ENCODE assay signal across 11 cellular contexts in the genomic region with DNA sequence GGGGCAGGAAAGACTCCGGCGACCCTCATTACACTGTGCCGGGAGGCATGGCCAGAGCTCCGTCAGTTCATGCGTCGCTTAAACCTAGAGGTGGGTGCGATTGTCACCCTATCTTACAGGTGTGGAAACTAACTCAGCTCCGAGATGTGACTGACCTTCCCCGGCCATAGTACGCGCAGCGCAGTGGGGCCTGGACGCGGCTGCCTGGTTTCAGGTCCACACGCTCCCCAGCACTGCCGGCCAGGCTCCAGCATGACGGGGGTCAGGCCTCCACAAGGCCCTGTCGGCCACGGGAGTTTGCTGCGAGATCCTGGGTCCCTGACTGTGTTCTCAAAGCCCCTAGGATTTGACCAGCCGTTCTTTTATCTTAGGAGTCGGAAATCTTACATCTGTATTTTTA. TPM values are rescaled to one million over a fixed set of nuclear protein-coding genes. Genes with fewer than 3 reads are reported as not detected.
DNase-seq lines count a peak whose midpoint lies in the region; ATAC-seq and TF ChIP-seq lines count a peak whose summit lies in the region.
"Had no signal": no experiment of that assay in that cellular context is flagged by ENCODE, and none has a peak within 500 bp of the region (broad histone marks: within the 10 kb centered on the region; RNA-seq: fewer than 3 reads in every experiment).

No MANE protein-coding gene starts in this region.

- ATAC-seq in aorta (ENCODE audit: low FRiP score): no peak

- peaks cover 20% of the 10 kb centered on the region for H3K4me1 Mint-ChIP-seq in activated naive CD4-positive, alpha-beta T cell treated with anti-CD3 and anti-CD28 coated beads, Interleukin-2, amount 50 U/mL, for 24 hours
- peaks cover 15% of the 10 kb centered on the region for H3K4me1 Mint-ChIP-seq in activated naive CD4-positive, alpha-beta T cell treated with anti-CD3 and anti-CD28 coated beads for 36 hours (ENCODE audit: low read depth)

- DNase-seq in activated naive CD4-positive, alpha-beta T cell treated with anti-CD3 and anti-CD28 coated beads for 36 hours: no peak
- DNase-seq in OCI-LY7 (ENCODE audit: low spot score): no peak
- DNase-seq in epithelial cell of proximal tubule (ENCODE audit: low read depth): no peak
- no peak for DNase-seq in NCI-H82 treated with DMSO at 0.1 percent for 48 hours (lab: John Stamatoyannopoulos, UW; ENCODE audit: unreplicated experiment)
- DNase-seq in activated CD4-positive, alpha-beta T cell treated with anti-CD3 and anti-CD28 coated beads for 48 hours: no peak
- DNase-seq in aorta: no peak

- no peak for TF ChIP-seq CTCF in OCI-LY7 (conservative IDR thresholded peaks at IDR 0.05; ENCODE audit: low read length)
- no peak for TF ChIP-seq CTCF in epithelial cell of proximal tubule (conservative IDR thresholded peaks at IDR 0.05; ENCODE audit: low read depth, low read length)

- H3K79me2 ChIP-seq in OCI-LY7 (ENCODE audit: insufficient read depth, low read depth, low read length): no peaks in the 10 kb centered on the region

- H3K9me2 ChIP-seq in OCI-LY7 (ENCODE audit: insufficient read depth, low read length): no peaks in the 10 kb centered on the region

- H3K27ac Mint-ChIP-seq in activated naive CD4-positive, alpha-beta T cell treated with anti-CD3 and anti-CD28 coated beads, Interleukin-2, amount 50 U/mL, for 24 hours: no peak overlapping the region
- no peak overlapping the region for H3K27ac Mint-ChIP-seq in activated naive CD4-positive, alpha-beta T cell treated with anti-CD3 and anti-CD28 coated beads for 36 hours
- H3K27ac Mint-ChIP-seq: progenitor cell of endocrine pancreas had no signal

- no peaks in the 10 kb centered on the region for H3K9me3 Mint-ChIP-seq in activated naive CD4-positive, alpha-beta T cell treated with anti-CD3 and anti-CD28 coated beads, Interleukin-2, amount 50 U/mL, for 24 hours
- H3K9me3 Mint-ChIP-seq in activated naive CD4-positive, alpha-beta T cell treated with anti-CD3 and anti-CD28 coated beads for 36 hours: no peaks in the 10 kb centered on the region

- BruUV-seq in OCI-LY7 (replicated peaks; lab: Mats Ljungman, UMichigan): no TSS peak

- no peak overlapping the region for H3K27ac ChIP-seq in OCI-LY7 (ENCODE audit: low read depth, low read length, poor library complexity, severe bottlenecking)
- H3K27ac ChIP-seq in aorta (ENCODE audit: low read depth in 1 of 2, low read length in 2 of 2): no peak overlapping the region
- H3K27ac ChIP-seq: colonic mucosa, transverse colon had no signal

- H3K9me3 ChIP-seq in OCI-LY7 (ENCODE audit: low read length) (no peaks in the 10 kb centered on the region), skeletal muscle satellite cell (replicated peaks; ENCODE audit: low read length) (no peaks in the 10 kb centered on the region), aorta (ENCODE audit: control insufficient read depth, low read length) (no peaks in the 10 kb centered on the region)
- H3K9me3 ChIP-seq: colonic mucosa, transverse colon had no signal

- H4K20me1 ChIP-seq in OCI-LY7 (ENCODE audit: insufficient read depth, low read length): no peaks in the 10 kb centered on the region

- H3K9ac ChIP-seq in skeletal muscle satellite cell (ENCODE audit: low read depth, low read length): no peak overlapping the region

- CTCF ChIA-PET in activated naive CD4-positive, alpha-beta T cell treated with anti-CD3 and anti-CD28 coated beads for 36 hours (lab: Charles Lee): interaction anchor here (0.8 to 4.2 kb wide), 43 partner anchors 10 to 1073 kb away, joined by 3 to 39 read pairs (median 5); a partner anchor contains a TSS
- CTCF ChIA-PET in OCI-LY7 (lab: Charles Lee; ENCODE audit: unreplicated experiment): interaction anchor here (1.4 kb wide), 1 partner anchor 234 kb away, joined by 4 read pairs; no protein-coding TSS in a partner anchor

- no peak overlapping the region for H3K4me2 ChIP-seq in OCI-LY7 (ENCODE audit: low read length)
- H3K4me2 ChIP-seq in skeletal muscle satellite cell (ENCODE audit: low read length): peak overlapping the region; percentile 82

- H3K27me3 ChIP-seq in skeletal muscle satellite cell (ENCODE audit: control insufficient read depth, insufficient read depth, low read length) (peaks cover 41% of the 10 kb centered on the region), aorta (ENCODE audit: control insufficient read depth in 1 of 2, insufficient read depth in 2 of 2, low read length in 1 of 2) (no peaks in the 10 kb centered on the region)
- H3K27me3 ChIP-seq: colonic mucosa had no signal

- H3K27me3 Mint-ChIP-seq in activated naive CD4-positive, alpha-beta T cell treated with anti-CD3 and anti-CD28 coated beads, Interleukin-2, amount 50 U/mL, for 24 hours: no peaks in the 10 kb centered on the region
- H3K27me3 Mint-ChIP-seq in activated naive CD4-positive, alpha-beta T cell treated with anti-CD3 and anti-CD28 coated beads for 36 hours (ENCODE audit: low read depth): no peaks in the 10 kb centered on the region
- H3K27me3 Mint-ChIP-seq: progenitor cell of endocrine pancreas had no signal

- POLR2A ChIA-PET in OCI-LY7 (lab: Charles Lee): interaction anchor here (0.6 to 1.0 kb wide), 2 partner anchors 31 to 259 kb away, joined by 3 read pairs; no protein-coding TSS in a partner anchor

- H3K4me3 ChIP-seq in OCI-LY7 (ENCODE audit: low read depth, low read length, poor library complexity, severe bottlenecking) (no peak overlapping the region), epithelial cell of proximal tubule (ENCODE audit: low read depth, low read length) (peak overlapping the region; percentile 6), skeletal muscle satellite cell (ENCODE audit: low read length) (no peak overlapping the region), aorta (ENCODE audit: low read length in 2 of 2) (no peak overlapping the region)
- H3K4me3 ChIP-seq: colonic mucosa had no signal

- intact Hi-C loops in activated naive CD4-positive, alpha-beta T cell treated with anti-CD3 and anti-CD28 coated beads for 36 hours (cut with micrococcal nuclease): loop anchor here (1.0 to 5.0 kb wide), 6 partner anchors 48 to 433 kb away; a partner anchor contains a TSS
- intact Hi-C loops in OCI-LY7 (cut with micrococcal nuclease; ENCODE audit: unreplicated experiment) (loop anchor here (1.0 to 5.0 kb wide), 4 partner anchors 132 to 319 kb away; a partner anchor contains a TSS), aorta (cut with DNase I) (loop anchor here (1.0 to 5.0 kb wide), 5 partner anchors 48 to 243 kb away; no protein-coding TSS in a partner anchor)

- H3K4me1 ChIP-seq in OCI-LY7 (ENCODE audit: insufficient read depth, low read length, poor library complexity, severe bottlenecking) (peaks cover 19% of the 10 kb centered on the region), skeletal muscle satellite cell (ENCODE audit: control insufficient read depth, insufficient read depth, low read length) (peaks cover 6% of the 10 kb centered on the region), aorta (ENCODE audit: control insufficient read depth in 1 of 2, insufficient read depth in 2 of 2, low read length in 2 of 2) (no peaks in the 10 kb centered on the region)

- WGBS in aorta, 2 donors: 85 to 88% methylated on average over 22 of the region's 22 CpGs

- no peaks in the 10 kb centered on the region for H3K36me3 ChIP-seq in OCI-LY7 (ENCODE audit: insufficient read depth, low read length)
- no peaks in the 10 kb centered on the region for H3K36me3 ChIP-seq in skeletal muscle satellite cell (ENCODE audit: insufficient read depth, low read length)
- H3K36me3 ChIP-seq in aorta (ENCODE audit: control insufficient read depth in 1 of 2, insufficient read depth in 2 of 2, low read length in 1 of 2): no peaks in the 10 kb centered on the region
- H3K36me3 ChIP-seq: colonic mucosa, transverse colon had no signal

- H3K36me3 Mint-ChIP-seq in activated naive CD4-positive, alpha-beta T cell treated with anti-CD3 and anti-CD28 coated beads, Interleukin-2, amount 50 U/mL, for 24 hours: peaks cover 1% of the 10 kb centered on the region
- no peaks in the 10 kb centered on the region for H3K36me3 Mint-ChIP-seq in activated naive CD4-positive, alpha-beta T cell treated with anti-CD3 and anti-CD28 coated beads for 36 hours (ENCODE audit: low read depth)

- H2AFZ ChIP-seq in OCI-LY7 (ENCODE audit: low read length): 0 out of 2 replicates have a peak overlapping the region, but pooled peaks have one; percentile 96

- H3K4me3 Mint-ChIP-seq in activated naive CD4-positive, alpha-beta T cell treated with anti-CD3 and anti-CD28 coated beads, Interleukin-2, amount 50 U/mL, for 24 hours: peak overlapping the region; percentile 78
- no peak overlapping the region for H3K4me3 Mint-ChIP-seq in activated naive CD4-positive, alpha-beta T cell treated with anti-CD3 and anti-CD28 coated beads for 36 hours

RNA-seq across cellular contexts. Expression of a gene that starts 34.4 kb away (rescaled TPM):
- under 1 TPM; 0.07 to 0.14 TPM for total RNA-seq in activated naive CD4-positive, alpha-beta T cell treated with anti-CD3 and anti-CD28 coated beads for 36 hours
- total RNA-seq in OCI-LY7 (2014; rRNA removed; shearing (Covaris generic)): not detected in 2 replicates
- total RNA-seq in OCI-LY7 (2022) (not detected in 2 replicates), epithelial cell of proximal tubule (0.14 and 0.40 TPM in 2 replicates), aorta (under 1 TPM; 0.21 to 0.26 TPM)
- total RNA-seq in skeletal muscle satellite cell (2012; rRNA removed): not detected in 2 replicates
- polyA plus RNA-seq in aorta: not detected
